Comparison of ENCODE assay signal across 23 cellular contexts in genomic region chr3:115388166-115388565, GRCh38.
DNase-seq lines count a peak whose midpoint lies in the region; ATAC-seq and TF ChIP-seq lines count a peak whose summit lies in the region.
"Had no signal": no experiment of that assay in that cellular context is flagged by ENCODE, and none has a peak within 500 bp of the region (broad histone marks: within the 10 kb centered on the region; RNA-seq: fewer than 3 reads in every experiment).

No MANE protein-coding gene starts in this region.

- no peaks in the 10 kb centered on the region for H3K4me1 ChIP-seq in uterus

- ATAC-seq in GM19324 (IDR thresholded peaks at IDR 0.05; ENCODE audit: low FRiP score, unreplicated experiment), result no peak
- ATAC-seq: gastrocnemius medialis, HCT116, left colon had no signal

- no peaks in the 10 kb centered on the region for H3K27me3 Mint-ChIP-seq in activated CD4-positive, alpha-beta T cell treated with anti-CD3 and anti-CD28 coated beads, Interleukin-2, amount 10 ng/mL, durations not matched to agents 24 days and 14 days
- no peaks in the 10 kb centered on the region for H3K27me3 Mint-ChIP-seq in CD14-positive monocyte (ENCODE audit: low read depth in 3 of 3)
- H3K27me3 Mint-ChIP-seq: type B pancreatic cell had no signal

- no peak overlapping the region for H3K4me3 ChIP-seq in uterus
- H3K4me3 ChIP-seq: coronary artery, gastrocnemius medialis had no signal

- no peaks in the 10 kb centered on the region for H3K36me3 Mint-ChIP-seq in activated CD4-positive, alpha-beta T cell treated with anti-CD3 and anti-CD28 coated beads, Interleukin-2, amount 10 ng/mL, durations not matched to agents 24 days and 14 days (ENCODE audit: low read depth)
- H3K36me3 Mint-ChIP-seq in CD14-positive monocyte, result no peaks in the 10 kb centered on the region
- H3K36me3 Mint-ChIP-seq: type B pancreatic cell had no signal

- no peaks in the 10 kb centered on the region for H3K9me3 Mint-ChIP-seq in activated CD4-positive, alpha-beta T cell treated with anti-CD3 and anti-CD28 coated beads, Interleukin-2, amount 10 ng/mL, durations not matched to agents 24 days and 14 days
- H3K9me3 Mint-ChIP-seq in CD14-positive monocyte, result peaks cover 0 to 5% (median 0%) of the 10 kb centered on the region in 7 donors
- H3K9me3 Mint-ChIP-seq: activated CD4-positive, alpha-beta T cell treated with anti-CD3 and anti-CD28 coated beads, Interleukin-2, amount 10 ng/mL, durations not matched to agents 7 days and 5 days; type B pancreatic cell had no signal

- TF ChIP-seq POLR2A in uterus (IDR thresholded peaks at IDR 0.05), result no peak

- H3K4me1 Mint-ChIP-seq in activated CD4-positive, alpha-beta T cell treated with anti-CD3 and anti-CD28 coated beads, Interleukin-2, amount 10 ng/mL, durations not matched to agents 24 days and 14 days, result no peaks in the 10 kb centered on the region
- H3K4me1 Mint-ChIP-seq in CD14-positive monocyte, result no peaks in the 10 kb centered on the region
- H3K4me1 Mint-ChIP-seq: activated CD4-positive, alpha-beta T cell treated with anti-CD3 and anti-CD28 coated beads, Interleukin-2, amount 10 ng/mL, durations not matched to agents 7 days and 5 days had no signal

- intact Hi-C loops in uterus (cut with DNase I; ENCODE audit: low total_unique reads) (no loop called here), CD14-positive monocyte (cut with micrococcal nuclease) (no loop called here)
- intact Hi-C loops in activated CD4-positive, alpha-beta T cell treated with anti-CD3 and anti-CD28 coated beads, Interleukin-2, amount 10 ng/mL, durations not matched to agents 24 days and 14 days (cut with micrococcal nuclease), result no loop called here

- H3K36me3 ChIP-seq in uterus, result no peaks in the 10 kb centered on the region
- H3K36me3 ChIP-seq: BE2C, gastrocnemius medialis, neutrophil had no signal

- no peak overlapping the region for H3K4me3 Mint-ChIP-seq in activated CD4-positive, alpha-beta T cell treated with anti-CD3 and anti-CD28 coated beads, Interleukin-2, amount 10 ng/mL, durations not matched to agents 24 days and 14 days
- no peak overlapping the region for H3K4me3 Mint-ChIP-seq in CD14-positive monocyte
- H3K4me3 Mint-ChIP-seq: activated CD4-positive, alpha-beta T cell treated with anti-CD3 and anti-CD28 coated beads, Interleukin-2, amount 10 ng/mL, durations not matched to agents 7 days and 5 days; type B pancreatic cell had no signal

- DNase-seq in NCI-H2171 treated with DMSO at 0.1 percent for 48 hours (lab: John Stamatoyannopoulos, UW), result peak; percentile 17
- no peak for DNase-seq in NCI-H2171 (lab: John Stamatoyannopoulos, UW)
- peak; percentile 12 for DNase-seq in fibroblast of the conjunctiva (ENCODE audit: low read depth)
- DNase-seq in myocyte (ENCODE audit: low read depth), result peak; percentile 79
- DNase-seq in uterus, result peak; percentile 14 to 21
- DNase-seq in activated CD4-positive, alpha-beta T cell treated with anti-CD3 and anti-CD28 coated beads, Interleukin-2, amount 10 ng/mL, durations not matched to agents 24 days and 14 days, result no peak
- DNase-seq in CD14-positive monocyte (ENCODE audit: low spot score), result no peak
- DNase-seq: activated CD4-positive, alpha-beta T cell treated with anti-CD3 and anti-CD28 coated beads, Interleukin-2, amount 10 ng/mL, durations not matched to agents 7 days and 5 days; activated effector memory CD4-positive, alpha-beta T cell treated with anti-CD3 and anti-CD28 coated beads, Interleukin-2, amount 50 U/mL, for 16 hours; BE2C; gastrocnemius medialis; left colon; NCI-H1436 treated with DMSO at 0.1 percent for 48 hours; NCI-H69; SHP77; stimulated activated naive CD4-positive, alpha-beta T cell treated with Interleukin-2 at 50 U/mL for 16 hours; T-helper 1 cell had no signal

- no peaks in the 10 kb centered on the region for H3K27me3 ChIP-seq in uterus
- H3K27me3 ChIP-seq: BE2C, gastrocnemius medialis, neutrophil had no signal

- H3K27ac ChIP-seq in uterus, result no peak overlapping the region
- H3K27ac ChIP-seq: 22Rv1, neutrophil had no signal

- TF ChIP-seq CTCF in uterus (IDR thresholded peaks at IDR 0.05), result no peak
- TF ChIP-seq CTCF in CD14-positive monocyte (IDR thresholded peaks at IDR 0.05), result no peak

- H3K27ac Mint-ChIP-seq in activated CD4-positive, alpha-beta T cell treated with anti-CD3 and anti-CD28 coated beads, Interleukin-2, amount 10 ng/mL, durations not matched to agents 24 days and 14 days, result no peak overlapping the region
- H3K27ac Mint-ChIP-seq in CD14-positive monocyte, result no peak overlapping the region
- H3K27ac Mint-ChIP-seq: activated CD4-positive, alpha-beta T cell treated with anti-CD3 and anti-CD28 coated beads, Interleukin-2, amount 10 ng/mL, durations not matched to agents 7 days and 5 days; type B pancreatic cell had no signal

- H3K9me3 ChIP-seq in uterus, result no peaks in the 10 kb centered on the region
- H3K9me3 ChIP-seq: BE2C, gastrocnemius medialis, neutrophil had no signal

Comparison
In these comparisons a context has a peak if more than half of its experiments do, and no peak if none do; other contexts are left out.
1. DNase-seq: peak in NCI-H2171 treated with DMSO at 0.1 percent for 48 hours (single experiment), fibroblast of the conjunctiva (single experiment), myocyte (single experiment) and uterus (2 of 2); none in NCI-H2171 (single experiment), activated CD4-positive, alpha-beta T cell treated with anti-CD3 and anti-CD28 coated beads, Interleukin-2, amount 10 ng/mL, durations not matched to agents 24 days and 14 days (single experiment) and CD14-positive monocyte (single experiment).